ENCODE assay signal across 8 cellular contexts in genomic region chr1:150464422-150464826, GRCh38. TPM values are rescaled to one million over a fixed set of nuclear protein-coding genes. Genes with fewer than 3 reads are reported as not detected.
DNase-seq lines count a peak whose midpoint lies in the region; ATAC-seq, FAIRE-seq and TF ChIP-seq lines count a peak whose summit lies in the region.

No MANE protein-coding gene starts in this region.

- no peaks in the 10 kb centered on the region for H3K27me3 ChIP-seq in GM12878 (replicated peaks in 1 of 2; ENCODE audit: control insufficient read depth in 2 of 2, insufficient read depth in 2 of 2, low read length in 1 of 2)

- CTCF ChIA-PET in GM12878 (lab: Yijun Ruan, JAX) = interaction anchor here (0.8 to 1.7 kb wide), 5 partner anchors 51 to 531 kb away, joined by 3 to 16 read pairs (median 6); partner anchors contain the start of gene FALEC

- no peak for TF ChIP-seq EP300 in GM12878 (IDR thresholded peaks at IDR 0.05; ENCODE audit: borderline replicate concordance in 1 of 2, control insufficient read depth in 1 of 2, low read depth in 2 of 2, low read length in 2 of 2)

- no peaks in the 10 kb centered on the region for H4K20me1 ChIP-seq in GM12878 (ENCODE audit: control insufficient read depth, insufficient read depth)

- POLR2A ChIA-PET in GM12878 (lab: Charles Lee) = no interaction called here

- H3K36me3 ChIP-seq in GM12878 (ENCODE audit: control insufficient read depth in 2 of 2, insufficient read depth in 2 of 2, low read length in 1 of 2) = peaks cover 3 to 17% of the 10 kb centered on the region in 2 experiments

- intact Hi-C loops in GM12878 (cut with micrococcal nuclease; ENCODE audit: unreplicated experiment) = loop anchor here (1.0 to 5.0 kb wide), 2 partner anchors 53 to 68 kb away; partner anchors contain the start of gene FALEC

- no TSS peak for BruUV-seq in GM12878 (replicated peaks; lab: Mats Ljungman, UMichigan)

- peak; percentile 70 to 85 (median 72) for TF ChIP-seq CTCF in GM12878 (IDR thresholded peaks at IDR 0.05 in 2 of 3, conservative IDR thresholded peaks at IDR 0.05 in 1 of 3; ENCODE audit: control insufficient read depth in 2 of 3, extremely low read depth in 1 of 3, insufficient read depth in 1 of 3, low read depth in 3 of 3, low read length in 3 of 3)

- TF ChIP-seq RAD21 in GM12878 (IDR thresholded peaks at IDR 0.05; ENCODE audit: insufficient read depth, low read depth, low read length) = peak; percentile 77

- RAD21 ChIA-PET in GM12878 (lab: Charles Lee; ENCODE audit: unreplicated experiment) = interaction anchor here (1.1 to 1.8 kb wide), 2 partner anchors 68 to 97 kb away, joined by 3 to 8 read pairs; no protein-coding TSS in a partner anchor

- peak; percentile 60 for DNase-seq in GM12891 (ENCODE audit: insufficient read length, low spot score)
- DNase-seq in NCI-H187 treated with DMSO at 0.1 percent for 48 hours (lab: John Stamatoyannopoulos, UW) = peak; percentile 61
- no peak for DNase-seq in GM12878 (ENCODE audit: low read depth, low spot score)
- peak; percentile 62 for DNase-seq in inferior parietal cortex (ENCODE audit: extremely low spot score)
- peak; percentile 73 for DNase-seq in stimulated activated CD4-positive, alpha-beta T cell treated with anti-CD3 and anti-CD28 coated beads, Interleukin-1b, Interleukin-23, amount 100 ng/mL, for 48 hours

- no peak for TF ChIP-seq POLR2A in GM12891 (IDR thresholded peaks at IDR 0.05; ENCODE audit: low read depth, low read length)
- TF ChIP-seq POLR2A in GM12878 (IDR thresholded peaks at IDR 0.05; ENCODE audit: low read depth, low read length) = no peak

- no peaks in the 10 kb centered on the region for H3K9me3 ChIP-seq in GM12878 (replicated peaks; ENCODE audit: control insufficient read depth, insufficient read depth, low read length)

- H3K27ac ChIP-seq in GM12878 (ENCODE audit: control insufficient read depth, insufficient read depth) = no peak overlapping the region

- H3K4me1 ChIP-seq in GM12878 (ENCODE audit: control insufficient read depth, insufficient read depth, low read length) = no peaks in the 10 kb centered on the region

- no peak overlapping the region for H3K4me3 ChIP-seq in GM12878

- 39% methylated on average over 4 of the region's 4 CpGs for WGBS in GM12878 (ENCODE audit: insufficient coverage, insufficient replicate concordance, low lambda C conversion rate, missing lambda C conversion rate)

- H3K9ac ChIP-seq in GM12878 (ENCODE audit: control insufficient read depth, insufficient read depth, low read length) = no peak overlapping the region

- no peak overlapping the region for H3K4me2 ChIP-seq in GM12878 (ENCODE audit: control insufficient read depth, insufficient read depth)

- in situ Hi-C loops in GM12878 (cut with MboI) = no loop called here

- ATAC-seq in GM12878 (peak; percentile 82), GM19463 (IDR thresholded peaks at IDR 0.05; ENCODE audit: unreplicated experiment) (no peak), HG03378 (IDR thresholded peaks at IDR 0.05; ENCODE audit: unreplicated experiment) (no peak)

- H3K79me2 ChIP-seq in GM12878 (ENCODE audit: control insufficient read depth, insufficient read depth, low read length) = no peaks in the 10 kb centered on the region

- SMC1A ChIA-PET in GM12878 (lab: Charles Lee; ENCODE audit: uncharacterized antibody, unreplicated experiment) = interaction anchor here (0.9 to 1.7 kb wide), 2 partner anchors 68 to 96 kb away, joined by 3 to 7 read pairs; no protein-coding TSS in a partner anchor

- H2AFZ ChIP-seq in GM12878 (ENCODE audit: control insufficient read depth, low read depth, low read length) = no peak overlapping the region

- FAIRE-seq in GM12891 (lab: Jason Lieb, UNC) (peak; percentile 79), TTC549 (lab: Jason Lieb, UNC) (peak; percentile 82), GM12878 (lab: Jason Lieb, UNC) (peak; percentile 86)

TF ChIP-seq in GM12891, 5 proteins besides CTCF, POLR2A, EP300 and RAD21:
- TF ChIP-seq SPI1 (IDR thresholded peaks at IDR 0.05; ENCODE audit: low read depth, low read length) (no peak), TAF1 (IDR thresholded peaks at IDR 0.05; ENCODE audit: low read depth, low read length) (no peak), POU2F2 (IDR thresholded peaks at IDR 0.05; ENCODE audit: low read depth, low read length) (no peak), PAX5 (IDR thresholded peaks at IDR 0.05; ENCODE audit: insufficient read depth, low read length, severe bottlenecking) (no peak), POLR2AphosphoS5 (IDR thresholded peaks at IDR 0.05; ENCODE audit: low read depth, low read length) (no peak)

TF ChIP-seq in GM12878, 131 proteins besides CTCF, POLR2A, EP300 and RAD21 (continues in another document):
- TF ChIP-seq EGR1 (IDR thresholded peaks at IDR 0.05; ENCODE audit: borderline replicate concordance in 1 of 2, low read depth in 2 of 2, low read length in 2 of 2) (0 out of 3 replicates have a peak, but pooled peaks of 1 of the 2 experiments have one; percentile 38), TCF12 (IDR thresholded peaks at IDR 0.05; ENCODE audit: low read depth, low read length) (peak; percentile 68; the same call in 1 of the 2 replicates), DPF2 (IDR thresholded peaks at IDR 0.05) (no peak), YY1 (IDR thresholded peaks at IDR 0.05; ENCODE audit: low read depth, low read length) (peak; percentile 58), TCF3 (IDR thresholded peaks at IDR 0.05; ENCODE audit: borderline replicate concordance, insufficient read depth, low read depth, low read length) (peak; percentile 35; the same call in 1 of the 2 replicates)

RNA-seq across cellular contexts. Expression of gene TARS2, which starts 22.8 kb away (rescaled TPM):
- polyA plus RNA-seq in GM12891 (2012; ENCODE audit: low read depth, missing spikeins) = 27.7 TPM
- 66.1 and 66.6 TPM in 2 replicates for total RNA-seq in GM12878 (2013; cell fraction: nucleolus; rRNA removed)
- total RNA-seq in GM12878 (2014; rRNA removed) (44.7 and 51.7 TPM in 2 replicates), GM12878 (2014; rRNA removed; fragmentation: Illumina TruSeq; extraction: Trizol) (31.4 and 31.9 TPM in 2 replicates), GM12878 (2021) (30.8 and 35.5 TPM in 2 replicates)
- polyA plus RNA-seq in GM12878 (2011; ENCODE audit: low read depth) = 16.3 TPM
- polyA plus RNA-seq in GM12878 (2011; rRNA removed) (34.0 and 44.7 TPM in 2 replicates), GM12878 (2014; fragmentation: Illumina TruSeq; extraction: Trizol) (36.7 and 46.2 TPM in 2 replicates), GM12878 (2014; fragmentation: Nextera tagmentation; extraction: Ambion mirVana) (10 to 100 TPM; 11.0 to 14.6 TPM), GM12878 (2014; rRNA removed) (47.8 and 51.8 TPM in 2 replicates), GM12878 (2016; fragmentation: Nextera tagmentation; extraction: Ambion mirVana) (10 to 100 TPM; 45.7 to 49.4 TPM)
- polyA plus RNA-seq in GM12878 (2011; cell fraction: cytosol; rRNA removed) = 71.2 and 98.0 TPM in 2 replicates
- polyA plus RNA-seq in GM12878 (2011; cell fraction: nucleus; rRNA removed) = 72.5 and 104 TPM in 2 replicates
- polyA plus RNA-seq in GM12878 (2012) = 26.4 and 31.6 TPM in 2 replicates
- 40.1 and 63.8 TPM in 2 replicates for polyA minus RNA-seq in GM12878 (2011; rRNA and poly(A)+ RNA removed)
- 14.5 and 16.8 TPM in 2 replicates for polyA minus RNA-seq in GM12878 (2011; cell fraction: cytosol; rRNA and poly(A)+ RNA removed)
- 28.9 and 39.4 TPM in 2 replicates for polyA minus RNA-seq in GM12878 (2011; cell fraction: nucleus; rRNA and poly(A)+ RNA removed)

RNA-seq across cellular contexts. Expression of gene ECM1, which starts 43.5 kb away (rescaled TPM):
- 0.56 TPM for polyA plus RNA-seq in GM12891 (2012; ENCODE audit: low read depth, missing spikeins)
- total RNA-seq in GM12878 (2013; cell fraction: nucleolus; rRNA removed) = 2.4 and 3.7 TPM in 2 replicates
- total RNA-seq in GM12878 (2014; rRNA removed) (0.22 and 0.34 TPM in 2 replicates), GM12878 (2014; rRNA removed; fragmentation: Illumina TruSeq; extraction: Trizol) (0.28 and 0.36 TPM in 2 replicates), GM12878 (2021) (1.0 and 1.3 TPM in 2 replicates)
- 0.37 TPM for polyA plus RNA-seq in GM12878 (2011; ENCODE audit: low read depth)
- polyA plus RNA-seq in GM12878 (2011; rRNA removed) (0.55 and 1.0 TPM in 2 replicates), GM12878 (2014; fragmentation: Illumina TruSeq; extraction: Trizol) (0.84 and 1.1 TPM in 2 replicates), GM12878 (2014; fragmentation: Nextera tagmentation; extraction: Ambion mirVana) (under 1 TPM; 0.06 to 0.35 TPM), GM12878 (2014; rRNA removed) (0.55 and 0.91 TPM in 2 replicates), GM12878 (2016; fragmentation: Nextera tagmentation; extraction: Ambion mirVana) (1 to 10 TPM in 1 of 2 experiments, under 1 TPM in 1; 0.66 to 1.1 TPM)
- polyA plus RNA-seq in GM12878 (2011; cell fraction: cytosol; rRNA removed) = 0.69 and 0.95 TPM in 2 replicates
- 8.4 and 8.6 TPM in 2 replicates for polyA plus RNA-seq in GM12878 (2011; cell fraction: nucleus; rRNA removed)
- polyA plus RNA-seq in GM12878 (2012) = 0.89 and 1.00 TPM in 2 replicates
- 0.51 and 1.3 TPM in 2 replicates for polyA minus RNA-seq in GM12878 (2011; rRNA and poly(A)+ RNA removed)
- 0.31 TPM in 1 of 2 replicates, not detected in the other for polyA minus RNA-seq in GM12878 (2011; cell fraction: cytosol; rRNA and poly(A)+ RNA removed)
- 1.3 and 1.5 TPM in 2 replicates for polyA minus RNA-seq in GM12878 (2011; cell fraction: nucleus; rRNA and poly(A)+ RNA removed)

RNA-seq across cellular contexts. Expression of gene FALEC, which starts 51.1 kb away (rescaled TPM):
- polyA plus RNA-seq in GM12891 (2012; ENCODE audit: low read depth, missing spikeins) = not detected
- not detected in 2 replicates for total RNA-seq in GM12878 (2013; cell fraction: nucleolus; rRNA removed)
- total RNA-seq in GM12878 (2014; rRNA removed) = not detected in 2 replicates
- total RNA-seq in GM12878 (2014; rRNA removed; fragmentation: Illumina TruSeq; extraction: Trizol) = 0.31 and 0.37 TPM in 2 replicates
- 0.41 TPM in 1 of 2 replicates, not detected in the other for total RNA-seq in GM12878 (2021)
- polyA plus RNA-seq in GM12878 (2011; ENCODE audit: low read depth) = not detected
- 0.27 TPM in 1 of 2 replicates, not detected in the other for polyA plus RNA-seq in GM12878 (2011; rRNA removed)
- not detected in 2 replicates for polyA plus RNA-seq in GM12878 (2011; cell fraction: cytosol; rRNA removed)
- 0.27 TPM in 1 of 2 replicates, not detected in the other for polyA plus RNA-seq in GM12878 (2011; cell fraction: nucleus; rRNA removed)
- not detected in 2 replicates for polyA plus RNA-seq in GM12878 (2012)
- polyA plus RNA-seq in GM12878 (2014; fragmentation: Illumina TruSeq; extraction: Trizol) = 0.40 TPM in 1 of 2 replicates, not detected in the other
- under 1 TPM in 1 of 2 experiments, not detected in 1; 0.21 TPM for polyA plus RNA-seq in GM12878 (2014; fragmentation: Nextera tagmentation; extraction: Ambion mirVana)
- polyA plus RNA-seq in GM12878 (2014; rRNA removed) = not detected in 2 replicates
- polyA plus RNA-seq in GM12878 (2016; fragmentation: Nextera tagmentation; extraction: Ambion mirVana) = under 1 TPM; 0.32 to 0.71 TPM
- polyA minus RNA-seq in GM12878 (2011; rRNA and poly(A)+ RNA removed) = not detected in 2 replicates
- not detected in 2 replicates for polyA minus RNA-seq in GM12878 (2011; cell fraction: cytosol; rRNA and poly(A)+ RNA removed)
- polyA minus RNA-seq in GM12878 (2011; cell fraction: nucleus; rRNA and poly(A)+ RNA removed) = 0.60 and 1.2 TPM in 2 replicates
